11 cellular contexts compared by ENCODE assay signal in the genomic region with DNA sequence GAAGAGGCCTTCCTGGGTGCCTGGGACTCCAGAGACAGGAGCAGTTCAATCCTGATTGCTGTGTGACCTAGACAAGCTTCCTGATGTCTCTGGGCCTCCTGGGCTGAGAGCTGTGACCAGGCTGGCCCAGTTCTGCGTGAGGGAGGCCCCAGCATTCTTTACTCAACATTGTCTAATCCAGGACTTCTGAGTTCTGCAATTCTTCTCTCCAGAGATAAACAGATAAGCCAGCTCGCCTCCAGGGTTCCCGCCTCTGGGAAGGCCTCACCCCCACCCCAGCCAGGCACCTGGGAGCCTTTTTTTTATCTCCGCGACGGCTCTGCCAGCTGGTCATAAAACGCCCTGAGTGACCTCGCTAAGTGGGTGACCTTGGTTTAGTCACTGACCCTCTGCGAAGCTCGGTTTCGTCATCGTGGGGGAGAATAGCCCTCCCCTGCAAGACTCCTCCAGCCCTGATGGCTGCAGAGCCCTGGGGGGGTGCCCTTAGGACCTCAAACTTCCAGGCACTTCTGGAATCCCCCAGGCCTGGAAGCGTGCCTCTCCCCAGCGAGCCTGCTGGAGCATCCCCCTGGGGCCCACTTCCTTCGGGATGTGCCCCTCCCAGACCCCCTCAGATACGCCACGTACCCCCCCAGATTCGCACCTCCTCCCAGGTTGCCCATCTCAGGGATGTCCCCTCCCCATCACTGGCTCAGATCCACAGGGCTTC. TPM values are rescaled to one million over a fixed set of nuclear protein-coding genes. Genes with fewer than 3 reads are reported as not detected.
DNase-seq lines count a peak whose midpoint lies in the region; TF ChIP-seq lines count a peak whose summit lies in the region.
"Had no signal": no experiment of that assay in that cellular context is flagged by ENCODE, and none has a peak within 500 bp of the region (broad histone marks: within the 10 kb centered on the region; RNA-seq: fewer than 3 reads in every experiment).

No MANE protein-coding gene starts in this region.

- H3K4me3 ChIP-seq in GM23248 (no peak overlapping the region), prostate gland (peak overlapping the region in 1 of 2 donors; percentile 48), left ventricle myocardium inferior (no peak overlapping the region)
- H3K4me3 ChIP-seq: ascending aorta, GM12878 had no signal

- H3K27me3 ChIP-seq in GM23248 (replicated peaks; ENCODE audit: insufficient read depth): no peaks in the 10 kb centered on the region
- no peaks in the 10 kb centered on the region for H3K27me3 ChIP-seq in prostate gland (replicated peaks; ENCODE audit: insufficient read depth)
- peaks cover 65% of the 10 kb centered on the region for H3K27me3 ChIP-seq in left ventricle myocardium inferior (ENCODE audit: low read depth)
- H3K27me3 ChIP-seq: ascending aorta had no signal

- no peak for TF ChIP-seq POLR2A in prostate gland (IDR thresholded peaks at IDR 0.05)

- TF ChIP-seq CTCF in prostate gland (IDR thresholded peaks at IDR 0.05) (no peak), left ventricle myocardium inferior (IDR thresholded peaks at IDR 0.05; ENCODE audit: borderline replicate concordance) (no peak)

- H3K79me2 ChIP-seq in GM23248 (ENCODE audit: insufficient read depth): no peaks in the 10 kb centered on the region

- H3K27ac ChIP-seq in GM23248: no peak overlapping the region
- H3K27ac ChIP-seq in prostate gland: peak overlapping the region; percentile 87 to 90
- no peak overlapping the region for H3K27ac ChIP-seq in substantia nigra (ENCODE audit: low read depth, low read length, poor library complexity, severe bottlenecking)
- no peak overlapping the region for H3K27ac ChIP-seq in left ventricle myocardium inferior (replicated peaks)
- H3K27ac ChIP-seq: ascending aorta had no signal

- H3K4me1 ChIP-seq in GM23248 (ENCODE audit: insufficient read depth): peaks cover 14% of the 10 kb centered on the region
- peaks cover 5% of the 10 kb centered on the region for H3K4me1 ChIP-seq in prostate gland (replicated peaks)
- no peaks in the 10 kb centered on the region for H3K4me1 ChIP-seq in left ventricle myocardium inferior
- H3K4me1 ChIP-seq: ascending aorta had no signal

- DNase-seq in GM23248: peak; percentile 79
- peak; percentile 73 for DNase-seq in NCI-H69 (lab: John Stamatoyannopoulos, UW)
- DNase-seq in fibroblast of gingiva (ENCODE audit: low read depth): peak; percentile 41
- DNase-seq in prostate gland (ENCODE audit: low spot score): peak; percentile 54
- DNase-seq in superior temporal gyrus (ENCODE audit: extremely low spot score): no peak
- DNase-seq in substantia nigra (lab: John Stamatoyannopoulos, UW): no peak
- DNase-seq in activated CD8-positive, alpha-beta memory T cell treated with anti-CD3 and anti-CD28 coated beads, Interleukin-2, amount 50 U/mL, for 4 hours: no peak
- DNase-seq in left ventricle myocardium inferior: no peak

- H3K9me2 ChIP-seq in GM23248 (ENCODE audit: insufficient read depth): no peaks in the 10 kb centered on the region

- in situ Hi-C loops in GM23248 (cut with MboI): no loop called here

- H3K9me3 ChIP-seq in GM23248 (ENCODE audit: low read depth) (no peaks in the 10 kb centered on the region), prostate gland (no peaks in the 10 kb centered on the region), left ventricle myocardium inferior (replicated peaks) (no peaks in the 10 kb centered on the region)
- H3K9me3 ChIP-seq: ascending aorta had no signal

- intact Hi-C loops in prostate gland (cut with DNase I): no loop called here
- intact Hi-C loops in left ventricle myocardium inferior (cut with micrococcal nuclease): no loop called here

- no peak overlapping the region for H3K9ac ChIP-seq in GM23248

- H2AFZ ChIP-seq in GM23248: no peak overlapping the region

- H3K4me2 ChIP-seq in GM23248 (ENCODE audit: unreplicated experiment): no peak overlapping the region

- peaks cover 15% of the 10 kb centered on the region; the same call in 1 of the 2 replicates for H3F3A ChIP-seq in GM23248 (ENCODE audit: insufficient read depth)

- H3K36me3 ChIP-seq in GM23248 (ENCODE audit: low read depth): no peaks in the 10 kb centered on the region
- H3K36me3 ChIP-seq in prostate gland: no peaks in the 10 kb centered on the region
- H3K36me3 ChIP-seq in left ventricle myocardium inferior: no peaks in the 10 kb centered on the region
- H3K36me3 ChIP-seq: ascending aorta had no signal

- WGBS in GM23248 (ENCODE audit: low coverage in 1 of 2, low lambda C conversion rate in 2 of 2, missing lambda C conversion rate in 2 of 2), 2 experiments: 14 to 26% methylated on average over 14 to 18 of the region's 18 CpGs
- WGBS in prostate gland: 19% methylated on average over 18 of the region's 18 CpGs

- H4K20me1 ChIP-seq in GM23248 (ENCODE audit: insufficient read depth): no peaks in the 10 kb centered on the region

RNA-seq across cellular contexts. Expression of a gene that starts 1.9 kb away (rescaled TPM):
- not detected in 2 replicates for total RNA-seq in GM23248 (2014; rRNA removed; shearing (Covaris generic))
- not detected in 2 replicates for polyA plus RNA-seq in GM23248 (2016; fragmentation: Nextera tagmentation; extraction: Ambion mirVana)
- total RNA-seq in prostate gland: 10 to 100 TPM; 14.6 to 43.0 TPM
- total RNA-seq in left ventricle myocardium inferior: 0.33 TPM
- total RNA-seq: ascending aorta, GM12878, liver had no signal

RNA-seq across cellular contexts. Expression of a gene that starts 42.2 kb away (rescaled TPM):
- total RNA-seq in GM23248 (2014; rRNA removed; shearing (Covaris generic)): 0.22 TPM in 1 of 2 replicates, not detected in the other
- polyA plus RNA-seq in GM23248 (2016; fragmentation: Nextera tagmentation; extraction: Ambion mirVana): not detected in 2 replicates
- total RNA-seq in prostate gland: 10 to 100 TPM in 1 of 2 donors, 1 to 10 TPM in 1; 7.4 to 10.2 TPM
- 1.1 TPM for total RNA-seq in left ventricle myocardium inferior

RNA-seq across cellular contexts. Expression of a gene that starts 52.7 kb away (rescaled TPM):
- not detected in 2 replicates for total RNA-seq in GM23248 (2014; rRNA removed; shearing (Covaris generic))
- polyA plus RNA-seq in GM23248 (2016; fragmentation: Nextera tagmentation; extraction: Ambion mirVana): not detected in 2 replicates
- 1 to 10 TPM in 1 of 2 donors, under 1 TPM in 1; 0.32 to 6.0 TPM for total RNA-seq in prostate gland
- total RNA-seq in left ventricle myocardium inferior: not detected
- total RNA-seq: ascending aorta, GM12878, liver had no signal
- polyA plus RNA-seq: GM12878, liver had no signal

Comparison
In these comparisons a context has a peak if more than half of its experiments do, and no peak if none do; other contexts are left out.
1. DNase-seq: peak in GM23248 (single experiment), NCI-H69 (single experiment), fibroblast of gingiva (single experiment) and prostate gland (single experiment); none in superior temporal gyrus (single experiment), substantia nigra (0 of 49), activated CD8-positive, alpha-beta memory T cell treated with anti-CD3 and anti-CD28 coated beads, Interleukin-2, amount 50 U/mL, for 4 hours (single experiment) and left ventricle myocardium inferior (single experiment).
2. H3K27ac ChIP-seq: peak in prostate gland (2 of 2); none in GM23248 (single experiment), substantia nigra (single experiment) and left ventricle myocardium inferior (single experiment).
3. RNA of a gene that starts 1.9 kb away (total RNA-seq): 14.6 to 43.0 TPM in prostate gland; 0.33 TPM in left ventricle myocardium inferior (single experiment) and not detected in GM23248; every median in the first group is over 10 times any median in the second.